ENCODE assay signal across 28 cellular contexts in genomic region chr1:98903726-98904125, GRCh38.
DNase-seq lines count a peak whose midpoint lies in the region; ATAC-seq and TF ChIP-seq lines count a peak whose summit lies in the region.
"Had no signal": no experiment of that assay in that cellular context is flagged by ENCODE, and none has a peak within 500 bp of the region (broad histone marks: within the 10 kb centered on the region; RNA-seq: fewer than 3 reads in every experiment).

No MANE protein-coding gene starts in this region.

- peak overlapping the region in 1 of 2 experiments; percentile 72; a peak in 2 of 4 replicates for H3K27ac ChIP-seq in SK-N-SH (ENCODE audit: low read depth in 2 of 2, low read length in 1 of 2)
- H3K27ac ChIP-seq: right lobe of liver, stomach, uterus had no signal

- CTCF ChIA-PET in Calu3 (lab: Charles Lee): no interaction called here
- CTCF ChIA-PET in SK-N-SH (lab: Yijun Ruan, JAX): no interaction called here

- no peak for TF ChIP-seq RAD21 in SK-N-SH (IDR thresholded peaks at IDR 0.05; ENCODE audit: low read length)

- H3K4me2 ChIP-seq in SK-N-SH: peak overlapping the region; percentile 24; the same call in 1 of the 2 replicates

- POLR2A ChIA-PET in SK-N-SH (lab: Yijun Ruan, JAX): no interaction called here

- no peaks in the 10 kb centered on the region for H3K9me2 ChIP-seq in SK-N-SH

- peaks cover 29% of the 10 kb centered on the region for H3F3A ChIP-seq in SK-N-SH (replicated peaks; ENCODE audit: insufficient read depth)

- DNase-seq in Calu3: no peak
- DNase-seq in SK-N-SH: no peak
- DNase-seq in dedifferentiated amniotic fluid mesenchymal stem cell (ENCODE audit: extremely low spot score): peak; percentile 42
- no peak for DNase-seq in mesothelial cell of epicardium (ENCODE audit: low spot score in 2 of 2, unreplicated experiment in 2 of 2)
- no peak for DNase-seq in iPS-NIHi11 (ENCODE audit: low spot score)
- no peak for DNase-seq in NCI-H2029 (lab: John Stamatoyannopoulos, UW)
- DNase-seq: activated CD4-positive, alpha-beta T cell treated with anti-CD3 and anti-CD28 coated beads for 48 hours; activated CD8-positive, alpha-beta memory T cell treated with anti-CD3 and anti-CD28 coated beads for 24 hours; activated naive CD4-positive, alpha-beta T cell treated with anti-CD3 and anti-CD28 coated beads, Interleukin-2, amount 50 U/mL, for 16 hours; activated T-cell treated with anti-CD3 and anti-CD28 coated beads for 4 hours; H9; hippocampal formation; Kasumi-1; left colon; NCI-H1417 treated with DMSO at 0.1 percent for 48 hours; NCI-H2081; right lobe of liver; SHP77; stimulated activated CD4-positive, alpha-beta T cell treated with anti-CD3 and anti-CD28 coated beads, Interleukin-12 subunit alpha, Interleukin-12 subunit beta, amount 100 ng/mL, for 4 hours; stimulated activated CD4-positive, alpha-beta T cell treated with anti-CD3 and anti-CD28 coated beads, Interleukin-2, amount 100 ng/mL, for 48 hours; stomach; T1000; uterus had no signal

- H3K36me3 ChIP-seq in SK-N-SH (replicated peaks in 1 of 2; ENCODE audit: control insufficient read depth in 1 of 2, insufficient read depth in 2 of 2, low read length in 1 of 2): no peaks in the 10 kb centered on the region
- H3K36me3 ChIP-seq: right lobe of liver, stomach, uterus had no signal

- no peaks in the 10 kb centered on the region for H3K9me3 Mint-ChIP-seq in Calu3 (ENCODE audit: low read depth, unreplicated experiment)
- no peaks in the 10 kb centered on the region for H3K9me3 Mint-ChIP-seq in nephron
- H3K9me3 Mint-ChIP-seq in mesothelial cell of epicardium: no peaks in the 10 kb centered on the region
- H3K9me3 Mint-ChIP-seq: activated T-helper 2 cell treated with anti-CD3 and anti-CD28 coated beads, Interferon-gamma antibody, Interleukin-2, Interleukin-4, amounts not matched to agents 10 μg/mL and 5 μg/mL and 100 μg/mL, durations not matched to agents 14 hours and 24 hours and 36 hours; dendritic cell treated with granulocyte-macrophage colony-stimulating factor and Interleukin-4, amounts not matched to agents 40 ng/mL and 50 ng/mL, for 4 days; H9; memory B cell had no signal

- H3K36me3 Mint-ChIP-seq in Calu3 (ENCODE audit: insufficient read depth, unreplicated experiment) (no peaks in the 10 kb centered on the region), nephron (ENCODE audit: low read depth) (no peaks in the 10 kb centered on the region), mesothelial cell of epicardium (no peaks in the 10 kb centered on the region)
- H3K36me3 Mint-ChIP-seq: memory B cell had no signal

- H3K9ac ChIP-seq in SK-N-SH: no peak overlapping the region

- 93% methylated on average over 1 of the region's 1 CpG for WGBS in SK-N-SH (ENCODE audit: low lambda C conversion rate)

- H3K4me1 Mint-ChIP-seq in Calu3 (ENCODE audit: low read depth, unreplicated experiment) (peaks cover 9% of the 10 kb centered on the region), nephron (peaks cover 9% of the 10 kb centered on the region), mesothelial cell of epicardium (peaks cover 13% of the 10 kb centered on the region)
- H3K4me1 Mint-ChIP-seq: H9, memory B cell had no signal

- H4K20me1 ChIP-seq in SK-N-SH (ENCODE audit: insufficient read depth): no peaks in the 10 kb centered on the region

- no peak for ATAC-seq in HG03095 (IDR thresholded peaks at IDR 0.05; ENCODE audit: unreplicated experiment)
- ATAC-seq: right lobe of liver had no signal

- no peak overlapping the region for H3K4me3 ChIP-seq in SK-N-SH (ENCODE audit: low read depth in 2 of 2, low read length in 1 of 2)
- H3K4me3 ChIP-seq: right lobe of liver, stomach, uterus had no signal

- H3K4me3 Mint-ChIP-seq in Calu3 (ENCODE audit: low read depth, unreplicated experiment): no peak overlapping the region
- no peak overlapping the region for H3K4me3 Mint-ChIP-seq in nephron
- no peak overlapping the region for H3K4me3 Mint-ChIP-seq in mesothelial cell of epicardium
- H3K4me3 Mint-ChIP-seq: dendritic cell treated with granulocyte-macrophage colony-stimulating factor and Interleukin-4, amounts not matched to agents 40 ng/mL and 50 ng/mL, for 4 days; H9; memory B cell had no signal

- H3K79me2 ChIP-seq in SK-N-SH (ENCODE audit: insufficient read depth): no peaks in the 10 kb centered on the region

- H3K27ac Mint-ChIP-seq in Calu3 (ENCODE audit: unreplicated experiment) (peak overlapping the region; percentile 60), nephron (peak overlapping the region; percentile 36 to 71 (median 38)), mesothelial cell of epicardium (no peak overlapping the region)
- H3K27ac Mint-ChIP-seq: activated T-helper 2 cell treated with anti-CD3 and anti-CD28 coated beads, Interferon-gamma antibody, Interleukin-2, Interleukin-4, amounts not matched to agents 10 μg/mL and 5 μg/mL and 100 μg/mL, durations not matched to agents 14 hours and 24 hours and 36 hours; dendritic cell treated with granulocyte-macrophage colony-stimulating factor and Interleukin-4, amounts not matched to agents 40 ng/mL and 50 ng/mL, for 4 days; H9; memory B cell had no signal

- no peak overlapping the region for H2AFZ ChIP-seq in SK-N-SH (ENCODE audit: low read depth)

- no peaks in the 10 kb centered on the region for H3K27me3 Mint-ChIP-seq in Calu3 (ENCODE audit: unreplicated experiment)
- H3K27me3 Mint-ChIP-seq in nephron (ENCODE audit: low read depth): no peaks in the 10 kb centered on the region
- H3K27me3 Mint-ChIP-seq in mesothelial cell of epicardium (ENCODE audit: low read depth): no peaks in the 10 kb centered on the region
- H3K27me3 Mint-ChIP-seq: dendritic cell treated with granulocyte-macrophage colony-stimulating factor and Interleukin-4, amounts not matched to agents 40 ng/mL and 50 ng/mL, for 4 days; memory B cell had no signal

- H3K27me3 ChIP-seq in SK-N-SH (ENCODE audit: insufficient read depth): no peaks in the 10 kb centered on the region
- H3K27me3 ChIP-seq: right lobe of liver, stomach, uterus had no signal

- intact Hi-C loops in Calu3 (cut with micrococcal nuclease; ENCODE audit: unreplicated experiment): loop anchor here (5.0 kb wide), 1 partner anchor 111 kb away; no protein-coding TSS in a partner anchor

- peaks cover 2 to 10% of the 10 kb centered on the region in 2 experiments; a peak in 3 of 4 replicates for H3K4me1 ChIP-seq in SK-N-SH (ENCODE audit: control insufficient read depth in 1 of 2, insufficient read depth in 2 of 2, low read depth in 1 of 2, low read length in 1 of 2)
- H3K4me1 ChIP-seq: right lobe of liver, stomach, uterus had no signal

- no peak for TF ChIP-seq EP300 in SK-N-SH (IDR thresholded peaks at IDR 0.05; ENCODE audit: borderline replicate concordance in 1 of 2, low read depth in 1 of 2, low read length in 1 of 2)

- no peaks in the 10 kb centered on the region for H3K9me3 ChIP-seq in SK-N-SH
- H3K9me3 ChIP-seq: right lobe of liver, stomach, uterus had no signal

- no peak for TF ChIP-seq CTCF in Calu3 (IDR thresholded peaks at IDR 0.05; ENCODE audit: unreplicated experiment)
- TF ChIP-seq CTCF in SK-N-SH (IDR thresholded peaks at IDR 0.05): no peak
- no peak for TF ChIP-seq CTCF in nephron (IDR thresholded peaks at IDR 0.05; ENCODE audit: unreplicated experiment in 3 of 3)
- no peak for TF ChIP-seq CTCF in mesothelial cell of epicardium (IDR thresholded peaks at IDR 0.05; ENCODE audit: unreplicated experiment)

- BruUV-seq in Calu3 (replicated peaks; lab: Mats Ljungman, UMichigan): no TSS peak

TF ChIP-seq in SK-N-SH, 30 proteins besides CTCF, POLR2A, EP300 and RAD21:
- TF ChIP-seq ELF1 (IDR thresholded peaks at IDR 0.05) (no peak), PBX3 (IDR thresholded peaks at IDR 0.05) (peak; percentile 39; the same call in 1 of the 2 replicates)
TF ChIP-seq in SK-N-SH: peak in this region for 1.
